Comparison of ENCODE assay signal across 8 cellular contexts in the genomic region with DNA sequence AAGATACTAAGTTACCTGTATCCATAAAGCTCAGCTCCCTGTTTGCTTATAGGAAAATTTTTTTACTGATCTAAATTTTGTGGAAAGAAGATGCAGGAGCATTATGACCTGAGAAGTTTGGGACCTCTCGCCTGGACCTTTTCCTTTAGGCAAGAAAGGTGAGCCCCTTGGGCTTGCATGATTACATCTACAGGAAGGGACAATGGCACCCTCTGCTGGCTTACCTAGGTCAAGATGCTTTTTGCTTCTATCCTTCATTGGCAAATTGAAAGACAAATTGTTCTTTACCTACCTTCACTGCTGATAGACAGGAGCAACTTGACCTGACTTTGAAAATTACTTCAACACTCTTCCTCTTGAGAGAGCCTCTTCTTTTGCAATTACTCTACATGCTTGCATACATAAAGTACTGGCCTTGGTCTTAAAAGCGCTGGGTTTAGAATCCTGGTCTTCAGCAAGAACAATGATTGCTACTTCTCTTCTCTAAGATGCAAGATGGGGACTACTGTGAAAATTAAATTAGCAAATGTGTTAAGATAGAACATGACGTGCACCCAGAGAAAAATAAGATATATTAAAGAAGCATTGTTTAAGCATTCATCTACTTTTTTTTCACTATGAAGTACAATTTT.
DNase-seq lines count a peak whose midpoint lies in the region; ATAC-seq and TF ChIP-seq lines count a peak whose summit lies in the region.

No MANE protein-coding gene starts in this region.

- TF ChIP-seq POLR2A in NB4 (IDR thresholded peaks at IDR 0.05; ENCODE audit: extremely low read depth, insufficient read length): no peak

- no peaks in the 10 kb centered on the region for H3K4me1 Mint-ChIP-seq in CD8-positive, alpha-beta T cell (ENCODE audit: low read depth)

- H3K36me3 Mint-ChIP-seq in CD8-positive, alpha-beta T cell: no peaks in the 10 kb centered on the region

- H3K27ac Mint-ChIP-seq in CD8-positive, alpha-beta T cell: no peak overlapping the region

- peaks cover 6% of the 10 kb centered on the region for H3K9me3 Mint-ChIP-seq in CD8-positive, alpha-beta T cell

- H3K27me3 Mint-ChIP-seq in CD8-positive, alpha-beta T cell (ENCODE audit: low read depth): no peaks in the 10 kb centered on the region

- CTCF ChIA-PET in AG04449 (lab: Yijun Ruan, JAX): interaction anchor here (0.7 to 2.7 kb wide), 9 partner anchors 8 to 1063 kb away, joined by 3 to 29 read pairs (median 5); no protein-coding TSS in a partner anchor
- CTCF ChIA-PET in CD8-positive, alpha-beta T cell (lab: Charles Lee): no interaction called here

- intact Hi-C loops in CD8-positive, alpha-beta T cell (cut with DNase I, micrococcal nuclease): no loop called here

- H3K36me3 ChIP-seq in CD8-positive, alpha-beta T cell (ENCODE audit: insufficient read depth, low read length): no peaks in the 10 kb centered on the region

- DNase-seq in AG04449 (ENCODE audit: low read depth, low spot score): no peak
- peak; percentile 58 for DNase-seq in NB4 (ENCODE audit: low read depth)
- no peak for DNase-seq in astrocyte of the cerebellum (ENCODE audit: low read depth)
- DNase-seq in left kidney (ENCODE audit: low read depth, low spot score): peak; percentile 71
- no peak for DNase-seq in CD8-positive, alpha-beta T cell

- H3K27me3 ChIP-seq in CD8-positive, alpha-beta T cell (ENCODE audit: insufficient read depth, low read length): no peaks in the 10 kb centered on the region

- no peak overlapping the region for H3K27ac ChIP-seq in CD8-positive, alpha-beta T cell (ENCODE audit: low read depth, low read length)

- ATAC-seq in GM18502 (IDR thresholded peaks at IDR 0.05; ENCODE audit: poor library complexity, unreplicated experiment): peak; percentile 65
- ATAC-seq in CD8-positive, alpha-beta T cell: no peak
- no peak for ATAC-seq in HG03108 (IDR thresholded peaks at IDR 0.05; ENCODE audit: unreplicated experiment)
- no peak for ATAC-seq in HG03457 (IDR thresholded peaks at IDR 0.05; ENCODE audit: unreplicated experiment)

- no peak overlapping the region for H3K4me3 ChIP-seq in AG04449 (ENCODE audit: low read depth, low read length)
- no peak overlapping the region for H3K4me3 ChIP-seq in NB4 (ENCODE audit: low read depth, low read length)
- no peak overlapping the region for H3K4me3 ChIP-seq in astrocyte of the cerebellum (ENCODE audit: low read depth, low read length)
- H3K4me3 ChIP-seq in CD8-positive, alpha-beta T cell (ENCODE audit: low read depth, low read length): no peak overlapping the region

- in situ Hi-C loops in astrocyte of the cerebellum (cut with HindIII; ENCODE audit: low sequenced_read_pairs): loop anchor here (10.0 kb wide), 1 partner anchor 568 kb away; no protein-coding TSS in a partner anchor

- no peaks in the 10 kb centered on the region for H3K4me1 ChIP-seq in CD8-positive, alpha-beta T cell (ENCODE audit: insufficient read depth, low read length)

- no peaks in the 10 kb centered on the region for H3K9me3 ChIP-seq in CD8-positive, alpha-beta T cell (ENCODE audit: low read length)

- H3K4me3 Mint-ChIP-seq in CD8-positive, alpha-beta T cell: no peak overlapping the region

- POLR2A ChIA-PET in AG04449 (lab: Yijun Ruan, JAX): no interaction called here
- POLR2A ChIA-PET in CD8-positive, alpha-beta T cell (lab: Charles Lee): no interaction called here

- TF ChIP-seq CTCF in AG04449 (IDR thresholded peaks at IDR 0.05; ENCODE audit: insufficient read depth, low read length, missing control alignments): peak; percentile 71
- TF ChIP-seq CTCF in NB4 (IDR thresholded peaks at IDR 0.05; ENCODE audit: low read depth, low read length): peak; percentile 65
- TF ChIP-seq CTCF in astrocyte of the cerebellum (IDR thresholded peaks at IDR 0.05; ENCODE audit: low read depth, low read length, missing control alignments): peak; percentile 83
- TF ChIP-seq CTCF in CD8-positive, alpha-beta T cell (IDR thresholded peaks at IDR 0.05): no peak

Comparison
In these comparisons a context has a peak if more than half of its experiments do, and no peak if none do; other contexts are left out.
1. DNase-seq: peak in NB4 (single experiment) and left kidney (single experiment); none in AG04449 (single experiment), astrocyte of the cerebellum (single experiment) and CD8-positive, alpha-beta T cell (0 of 7).